In the genomic region with DNA sequence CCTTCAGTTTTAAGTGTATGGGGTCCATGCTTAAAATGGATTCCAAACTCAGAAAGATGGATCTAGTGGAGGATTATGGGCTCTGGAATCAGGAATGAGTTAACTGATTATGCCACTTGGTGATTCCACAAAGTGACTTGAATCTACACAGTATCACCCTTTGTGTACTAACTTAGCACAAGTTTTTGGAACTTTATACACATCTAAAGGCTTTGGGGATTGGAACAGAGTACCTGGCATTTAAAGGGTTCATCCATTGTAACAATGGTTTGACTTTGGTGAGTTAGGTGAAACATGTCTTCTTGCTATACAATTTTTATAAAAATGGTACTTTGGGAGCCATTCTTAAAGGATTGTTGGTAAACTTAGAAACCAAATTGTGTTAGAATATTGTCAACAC, we compare ENCODE assay signal across 8 cellular contexts. TPM values are rescaled to one million over a fixed set of nuclear protein-coding genes. Genes with fewer than 3 reads are reported as not detected.
A peak's percentile ranks its signal among the peaks of the same experiment; 100 is the strongest.
DNase-seq lines count a peak whose midpoint lies in the region; ATAC-seq and TF ChIP-seq lines count a peak whose summit lies in the region.

No MANE protein-coding gene starts in this region.

- peak overlapping the region; percentile 91 to 97 for H3K27ac ChIP-seq in ascending aorta
- H3K27ac ChIP-seq in liver (ENCODE audit: low read depth in 1 of 2, low read length in 2 of 2) = peak overlapping the region; percentile 95 to 99
- H3K27ac ChIP-seq in tibial artery = peak overlapping the region; percentile 94 to 95

- H3K4me1 ChIP-seq in ascending aorta (peaks cover 5 to 17% of the 10 kb centered on the region in 2 donors), liver (ENCODE audit: control insufficient read depth in 4 of 4, insufficient read depth in 4 of 4, low read length in 3 of 4) (peaks cover 8 to 32% (median 15%) of the 10 kb centered on the region in 4 donors), tibial artery (peaks cover 0 to 40% (median 29%) of the 10 kb centered on the region in 4 donors)

- H3K36me3 Mint-ChIP-seq in activated CD8-positive, alpha-beta memory T cell treated with anti-CD3 and anti-CD28 coated beads, Interleukin-2, amount 10 ng/mL, durations not matched to agents 7 days and 5 days = peaks cover 52% of the 10 kb centered on the region

- CTCF ChIA-PET in activated CD8-positive, alpha-beta memory T cell treated with anti-CD3 and anti-CD28 coated beads, Interleukin-2, amount 10 ng/mL, durations not matched to agents 7 days and 5 days (lab: Charles Lee) = interaction anchor here (0.9 to 1.4 kb wide), 2 partner anchors 110 to 267 kb away, joined by 3 to 8 read pairs; no protein-coding TSS in a partner anchor

- DNase-seq in activated CD8-positive, alpha-beta memory T cell treated with anti-CD3 and anti-CD28 coated beads, Interleukin-2, amount 10 ng/mL, durations not matched to agents 7 days and 5 days = no peak
- DNase-seq in activated CD8-positive, alpha-beta memory T cell treated with anti-CD3 and anti-CD28 coated beads, Interleukin-2, amount 50 U/mL, for 4 hours = no peak
- DNase-seq in ascending aorta (ENCODE audit: low spot score in 2 of 2) = no peak
- DNase-seq in tibial artery = no peak
- DNase-seq in DMS79 treated with DMSO at 0.1 percent for 48 hours (lab: John Stamatoyannopoulos, UW) = no peak
- DNase-seq in glomerular visceral epithelial cell (ENCODE audit: extremely low spot score) = no peak

- peaks cover 20 to 33% of the 10 kb centered on the region in 2 donors for H3K36me3 ChIP-seq in ascending aorta
- peaks cover 9 to 17% (median 15%) of the 10 kb centered on the region in 4 donors for H3K36me3 ChIP-seq in liver (ENCODE audit: control insufficient read depth in 4 of 4, insufficient read depth in 3 of 4, low read depth in 1 of 4, low read length in 3 of 4)
- H3K36me3 ChIP-seq in tibial artery = peaks cover 25 to 32% (median 29%) of the 10 kb centered on the region in 3 donors

- H3K9ac ChIP-seq in liver (ENCODE audit: low read depth in 1 of 2, low read length in 2 of 2) = peak overlapping the region; percentile 98 to 99

- H3K27me3 ChIP-seq in ascending aorta (no peaks in the 10 kb centered on the region), liver (ENCODE audit: control insufficient read depth in 4 of 4, insufficient read depth in 4 of 4, low read length in 3 of 4) (no peaks in the 10 kb centered on the region), tibial artery (no peaks in the 10 kb centered on the region)

- H3K9me3 ChIP-seq in ascending aorta = no peaks in the 10 kb centered on the region
- H3K9me3 ChIP-seq in liver (ENCODE audit: control insufficient read depth in 4 of 4, low read length in 3 of 4) = no peaks in the 10 kb centered on the region
- no peaks in the 10 kb centered on the region for H3K9me3 ChIP-seq in tibial artery

- peak overlapping the region; percentile 96 for H3K4me3 Mint-ChIP-seq in activated CD8-positive, alpha-beta memory T cell treated with anti-CD3 and anti-CD28 coated beads, Interleukin-2, amount 10 ng/mL, durations not matched to agents 7 days and 5 days

- H3K4me1 Mint-ChIP-seq in activated CD8-positive, alpha-beta memory T cell treated with anti-CD3 and anti-CD28 coated beads, Interleukin-2, amount 10 ng/mL, durations not matched to agents 7 days and 5 days = peaks cover 45% of the 10 kb centered on the region

- TF ChIP-seq RAD21 in liver (IDR thresholded peaks at IDR 0.05) = no peak

- H3K9me3 Mint-ChIP-seq in activated CD8-positive, alpha-beta memory T cell treated with anti-CD3 and anti-CD28 coated beads, Interleukin-2, amount 10 ng/mL, durations not matched to agents 7 days and 5 days (ENCODE audit: low read depth) = no peaks in the 10 kb centered on the region

- TF ChIP-seq CTCF in ascending aorta (IDR thresholded peaks at IDR 0.05) (no peak), liver (IDR thresholded peaks at IDR 0.05; ENCODE audit: low read depth, low read length, missing input control) (no peak), tibial artery (IDR thresholded peaks at IDR 0.05) (no peak)

- intact Hi-C loops in ascending aorta (cut with DNase I) = loop anchor here (5.0 kb wide), 2 partner anchors 105 to 370 kb away; a partner anchor contains a TSS
- intact Hi-C loops in tibial artery (cut with DNase I; ENCODE audit: low total_unique reads) = loop anchor here (5.0 kb wide), 1 partner anchor 80 kb away; a partner anchor contains a TSS

- peak overlapping the region; percentile 92 for H3K27ac Mint-ChIP-seq in activated CD8-positive, alpha-beta memory T cell treated with anti-CD3 and anti-CD28 coated beads, Interleukin-2, amount 10 ng/mL, durations not matched to agents 7 days and 5 days

- H3K4me3 ChIP-seq in ascending aorta (peak overlapping the region; percentile 82 to 93), liver (ENCODE audit: low read depth in 1 of 3, low read length in 3 of 3) (peak overlapping the region; percentile 92 to 99 (median 97)), tibial artery (peak overlapping the region; percentile 73 to 93)

- ATAC-seq in activated CD8-positive, alpha-beta memory T cell treated with anti-CD3 and anti-CD28 coated beads, Interleukin-2, amount 10 ng/mL, durations not matched to agents 7 days and 5 days = no peak
- no peak for ATAC-seq in GM21423 (IDR thresholded peaks at IDR 0.05; ENCODE audit: unreplicated experiment)

- H3K27me3 Mint-ChIP-seq in activated CD8-positive, alpha-beta memory T cell treated with anti-CD3 and anti-CD28 coated beads, Interleukin-2, amount 10 ng/mL, durations not matched to agents 7 days and 5 days = no peaks in the 10 kb centered on the region

TF ChIP-seq in liver, 16 proteins besides CTCF, POLR2A, EP300 and RAD21 (continues in another document):
- no peak for TF ChIP-seq JUND (IDR thresholded peaks at IDR 0.05)
- TF ChIP-seq, protein P1, sequence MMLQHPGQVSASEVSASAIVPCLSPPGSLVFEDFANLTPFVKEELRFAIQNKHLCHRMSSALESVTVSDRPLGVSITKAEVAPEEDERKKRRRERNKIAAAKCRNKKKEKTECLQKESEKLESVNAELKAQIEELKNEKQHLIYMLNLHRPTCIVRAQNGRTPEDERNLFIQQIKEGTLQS (IDR thresholded peaks at IDR 0.05) = no peak
- no peak for TF ChIP-seq SP1 (IDR thresholded peaks at IDR 0.05)
- no peak for TF ChIP-seq HNF4A (conservative IDR thresholded peaks at IDR 0.05)
- TF ChIP-seq, protein P2, sequence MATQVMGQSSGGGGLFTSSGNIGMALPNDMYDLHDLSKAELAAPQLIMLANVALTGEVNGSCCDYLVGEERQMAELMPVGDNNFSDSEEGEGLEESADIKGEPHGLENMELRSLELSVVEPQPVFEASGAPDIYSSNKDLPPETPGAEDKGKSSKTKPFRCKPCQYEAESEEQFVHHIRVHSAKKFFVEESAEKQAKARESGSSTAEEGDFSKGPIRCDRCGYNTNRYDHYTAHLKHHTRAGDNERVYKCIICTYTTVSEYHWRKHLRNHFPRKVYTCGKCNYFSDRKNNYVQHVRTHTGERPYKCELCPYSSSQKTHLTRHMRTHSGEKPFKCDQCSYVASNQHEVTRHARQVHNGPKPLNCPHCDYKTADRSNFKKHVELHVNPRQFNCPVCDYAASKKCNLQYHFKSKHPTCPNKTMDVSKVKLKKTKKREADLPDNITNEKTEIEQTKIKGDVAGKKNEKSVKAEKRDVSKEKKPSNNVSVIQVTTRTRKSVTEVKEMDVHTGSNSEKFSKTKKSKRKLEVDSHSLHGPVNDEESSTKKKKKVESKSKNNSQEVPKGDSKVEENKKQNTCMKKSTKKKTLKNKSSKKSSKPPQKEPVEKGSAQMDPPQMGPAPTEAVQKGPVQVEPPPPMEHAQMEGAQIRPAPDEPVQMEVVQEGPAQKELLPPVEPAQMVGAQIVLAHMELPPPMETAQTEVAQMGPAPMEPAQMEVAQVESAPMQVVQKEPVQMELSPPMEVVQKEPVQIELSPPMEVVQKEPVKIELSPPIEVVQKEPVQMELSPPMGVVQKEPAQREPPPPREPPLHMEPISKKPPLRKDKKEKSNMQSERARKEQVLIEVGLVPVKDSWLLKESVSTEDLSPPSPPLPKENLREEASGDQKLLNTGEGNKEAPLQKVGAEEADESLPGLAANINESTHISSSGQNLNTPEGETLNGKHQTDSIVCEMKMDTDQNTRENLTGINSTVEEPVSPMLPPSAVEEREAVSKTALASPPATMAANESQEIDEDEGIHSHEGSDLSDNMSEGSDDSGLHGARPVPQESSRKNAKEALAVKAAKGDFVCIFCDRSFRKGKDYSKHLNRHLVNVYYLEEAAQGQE (IDR thresholded peaks at IDR 0.05) = no peak
- TF ChIP-seq, protein P3, sequence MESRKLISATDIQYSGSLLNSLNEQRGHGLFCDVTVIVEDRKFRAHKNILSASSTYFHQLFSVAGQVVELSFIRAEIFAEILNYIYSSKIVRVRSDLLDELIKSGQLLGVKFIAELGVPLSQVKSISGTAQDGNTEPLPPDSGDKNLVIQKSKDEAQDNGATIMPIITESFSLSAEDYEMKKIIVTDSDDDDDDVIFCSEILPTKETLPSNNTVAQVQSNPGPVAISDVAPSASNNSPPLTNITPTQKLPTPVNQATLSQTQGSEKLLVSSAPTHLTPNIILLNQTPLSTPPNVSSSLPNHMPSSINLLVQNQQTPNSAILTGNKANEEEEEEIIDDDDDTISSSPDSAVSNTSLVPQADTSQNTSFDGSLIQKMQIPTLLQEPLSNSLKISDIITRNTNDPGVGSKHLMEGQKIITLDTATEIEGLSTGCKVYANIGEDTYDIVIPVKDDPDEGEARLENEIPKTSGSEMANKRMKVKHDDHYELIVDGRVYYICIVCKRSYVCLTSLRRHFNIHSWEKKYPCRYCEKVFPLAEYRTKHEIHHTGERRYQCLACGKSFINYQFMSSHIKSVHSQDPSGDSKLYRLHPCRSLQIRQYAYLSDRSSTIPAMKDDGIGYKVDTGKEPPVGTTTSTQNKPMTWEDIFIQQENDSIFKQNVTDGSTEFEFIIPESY (IDR thresholded peaks at IDR 0.05) = no peak
- TF ChIP-seq, protein P4, sequence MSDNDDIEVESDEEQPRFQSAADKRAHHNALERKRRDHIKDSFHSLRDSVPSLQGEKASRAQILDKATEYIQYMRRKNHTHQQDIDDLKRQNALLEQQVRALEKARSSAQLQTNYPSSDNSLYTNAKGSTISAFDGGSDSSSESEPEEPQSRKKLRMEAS (IDR thresholded peaks at IDR 0.05) = no peak
- no peak for TF ChIP-seq HNF4G (IDR thresholded peaks at IDR 0.05)
- TF ChIP-seq NR2F2 (IDR thresholded peaks at IDR 0.05) = no peak
- no peak for TF ChIP-seq TAF1 (conservative IDR thresholded peaks at IDR 0.05)
- no peak for TF ChIP-seq FOXA2 (IDR thresholded peaks at IDR 0.05)
- TF ChIP-seq GABPA (IDR thresholded peaks at IDR 0.05 in 1 of 2, conservative IDR thresholded peaks at IDR 0.05 in 1 of 2) = no peak
- no peak for TF ChIP-seq RXRA (IDR thresholded peaks at IDR 0.05)
- no peak for TF ChIP-seq YY1 (IDR thresholded peaks at IDR 0.05)

RNA-seq across cellular contexts. Expression of a gene that starts 1.1 kb away (rescaled TPM):
- 100 to 1,000 TPM; 806 to 916 TPM for total RNA-seq in activated CD8-positive, alpha-beta memory T cell treated with anti-CD3 and anti-CD28 coated beads, Interleukin-2, amount 10 ng/mL, durations not matched to agents 7 days and 5 days
- 377 TPM for total RNA-seq in ascending aorta
- 100 to 1,000 TPM; 206 to 626 TPM for total RNA-seq in liver
- 100 to 1,000 TPM; 257 to 648 TPM for polyA plus RNA-seq in liver

RNA-seq across cellular contexts. Expression of a gene that starts 18.2 kb away (rescaled TPM):
- total RNA-seq in activated CD8-positive, alpha-beta memory T cell treated with anti-CD3 and anti-CD28 coated beads, Interleukin-2, amount 10 ng/mL, durations not matched to agents 7 days and 5 days = under 1 TPM; 0.70 to 0.91 TPM
- total RNA-seq in ascending aorta (50.4 TPM), liver (1 to 10 TPM; 2.7 to 5.3 TPM)
- 1 to 10 TPM; 2.5 to 5.6 TPM for polyA plus RNA-seq in liver
